ENCODE assay signal across 19 cellular contexts in genomic region chr7:139899328-139900020, GRCh38.
"Had no signal": no experiment of that assay in that cellular context is flagged by ENCODE, and none has a peak within 500 bp of the region (broad histone marks: within the 10 kb centered on the region; RNA-seq: fewer than 3 reads in every experiment).

No MANE protein-coding gene starts in this region.

- H3K4me3 ChIP-seq: ascending aorta, lung, stomach, testis, upper lobe of left lung had no signal

- DNase-seq: activated CD4-positive, CD25-positive, alpha-beta regulatory T cell treated with anti-CD3 and anti-CD28 coated beads, Interleukin-2, amount 50 U/mL, for 72 hours; activated naive CD4-positive, alpha-beta T cell; activated naive CD8-positive, alpha-beta T cell treated with anti-CD3 and anti-CD28 coated beads, Interleukin-2, amount 10 ng/mL, durations not matched to agents 7 days and 5 days; dermis blood vessel endothelial cell; effector memory CD8-positive, alpha-beta T cell; foreskin keratinocyte; head of caudate nucleus; immature natural killer cell; left colon; midbrain; stimulated activated CD4-positive, alpha-beta T cell treated with anti-CD3 and anti-CD28 coated beads, Interleukin-1b, Interleukin-23, amount 100 ng/mL, for 48 hours; stomach; T-helper 9 cell; testis; upper lobe of left lung had no signal

- H3K36me3 ChIP-seq: ascending aorta, stomach, upper lobe of left lung had no signal

- H3K4me1 ChIP-seq: ascending aorta, foreskin keratinocyte, testis had no signal

- H3K4me1 Mint-ChIP-seq: neural crest cell had no signal

- ATAC-seq: effector memory CD8-positive, alpha-beta T cell; foreskin keratinocyte; left colon had no signal

- H3K27ac Mint-ChIP-seq: activated naive CD8-positive, alpha-beta T cell treated with anti-CD3 and anti-CD28 coated beads, Interleukin-2, amount 10 ng/mL, durations not matched to agents 7 days and 5 days; activated T-helper 1 cell treated with anti-CD3 and anti-CD28 coated beads, Interleukin-12 subunit alpha, Interleukin-12 subunit beta, Interleukin-2, Interleukin-4 antibody, amounts not matched to agents 30 ng/mL and 10 ng/mL and 1 ng/mL, durations not matched to agents 14 hours and 24 hours and 36 hours; effector memory CD8-positive, alpha-beta T cell had no signal

- H3K27ac ChIP-seq: ascending aorta, foreskin keratinocyte, testis, upper lobe of left lung had no signal

- H3K27me3 ChIP-seq: ascending aorta, foreskin keratinocyte, stomach, testis, upper lobe of left lung had no signal

- H3K9me3 ChIP-seq: testis, upper lobe of left lung had no signal

- H3K4me3 Mint-ChIP-seq: activated naive CD8-positive, alpha-beta T cell treated with anti-CD3 and anti-CD28 coated beads, Interleukin-2, amount 10 ng/mL, durations not matched to agents 7 days and 5 days; activated T-helper 1 cell treated with anti-CD3 and anti-CD28 coated beads, Interleukin-12 subunit alpha, Interleukin-12 subunit beta, Interleukin-2, Interleukin-4 antibody, amounts not matched to agents 30 ng/mL and 10 ng/mL and 1 ng/mL, durations not matched to agents 14 hours and 24 hours and 36 hours; effector memory CD8-positive, alpha-beta T cell; immature natural killer cell; neural crest cell had no signal

- H3K36me3 Mint-ChIP-seq: activated naive CD8-positive, alpha-beta T cell treated with anti-CD3 and anti-CD28 coated beads, Interleukin-2, amount 10 ng/mL, durations not matched to agents 7 days and 5 days had no signal
